In the genomic region with DNA sequence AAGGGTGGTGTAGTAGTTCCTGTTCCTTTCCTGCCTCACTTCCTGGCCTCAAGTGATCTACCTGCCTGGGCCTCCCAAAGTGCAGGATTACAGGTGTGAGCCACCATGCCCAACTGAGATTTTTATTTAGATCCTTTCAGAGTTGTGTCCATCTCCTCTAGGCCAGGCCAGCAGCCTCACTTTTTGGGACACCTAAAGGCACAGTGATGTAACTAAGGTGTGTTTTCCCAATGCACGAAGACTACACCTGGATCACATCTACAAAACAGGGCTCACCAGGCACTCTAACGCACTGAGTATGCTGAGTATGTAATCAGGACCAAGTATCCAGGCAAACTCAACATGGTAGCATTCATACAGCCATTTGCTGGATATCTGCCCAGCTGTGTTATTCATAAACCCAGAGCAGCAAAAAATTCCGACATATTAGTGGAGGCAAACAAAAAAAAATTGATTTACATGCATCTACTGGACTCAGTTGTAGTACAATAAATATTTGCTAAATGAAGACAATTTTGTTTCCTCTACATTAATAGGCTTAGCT, we compare ENCODE assay signal across 9 cellular contexts. TPM values are rescaled to one million over a fixed set of nuclear protein-coding genes. Genes with fewer than 3 reads are reported as not detected.
DNase-seq lines count a peak whose midpoint lies in the region; ATAC-seq and TF ChIP-seq lines count a peak whose summit lies in the region.
"Had no signal": no experiment of that assay in that cellular context is flagged by ENCODE, and none has a peak within 500 bp of the region (broad histone marks: within the 10 kb centered on the region; RNA-seq: fewer than 3 reads in every experiment).

No MANE protein-coding gene starts in this region.

- H3K9me3 Mint-ChIP-seq in activated naive CD4-positive, alpha-beta T cell treated with anti-CD3 and anti-CD28 coated beads, Interleukin-2, amount 10 ng/mL, durations not matched to agents 7 days and 5 days: no peaks in the 10 kb centered on the region
- H3K9me3 Mint-ChIP-seq in activated naive CD8-positive, alpha-beta T cell treated with anti-CD3 and anti-CD28 coated beads, Interleukin-2, amount 50 U/mL, for 24 hours: no peaks in the 10 kb centered on the region

- peaks cover 47% of the 10 kb centered on the region for H3K36me3 Mint-ChIP-seq in activated naive CD4-positive, alpha-beta T cell treated with anti-CD3 and anti-CD28 coated beads, Interleukin-2, amount 10 ng/mL, durations not matched to agents 7 days and 5 days
- peaks cover 10% of the 10 kb centered on the region for H3K36me3 Mint-ChIP-seq in activated naive CD8-positive, alpha-beta T cell treated with anti-CD3 and anti-CD28 coated beads, Interleukin-2, amount 50 U/mL, for 24 hours (ENCODE audit: low read depth)

- H3K4me3 ChIP-seq in liver (ENCODE audit: low read depth in 1 of 3, low read length in 3 of 3) (peak overlapping the region in 2 of 3 donors; percentile 13 to 56), tibial nerve (no peak overlapping the region)

- TF ChIP-seq CTCF in liver (IDR thresholded peaks at IDR 0.05; ENCODE audit: low read depth, low read length, missing input control) (no peak), tibial nerve (IDR thresholded peaks at IDR 0.05) (no peak)

- 42% methylated on average over 3 of the region's 3 CpGs for WGBS in liver
- WGBS in tibial nerve, 2 donors: 57 to 62% methylated on average over 3 of the region's 3 CpGs

- H3K27ac ChIP-seq in liver (ENCODE audit: low read depth in 1 of 2, low read length in 2 of 2): peak overlapping the region; percentile 67 to 88
- H3K27ac ChIP-seq in tibial nerve: peak overlapping the region; percentile 41 to 86 (median 82)

- TF ChIP-seq POLR2A in tibial nerve (IDR thresholded peaks at IDR 0.05): no peak

- ATAC-seq in activated naive CD8-positive, alpha-beta T cell treated with anti-CD3 and anti-CD28 coated beads, Interleukin-2, amount 50 U/mL, for 24 hours: no peak
- ATAC-seq in GM18520 (IDR thresholded peaks at IDR 0.05; ENCODE audit: unreplicated experiment): no peak

- H3K4me1 Mint-ChIP-seq in activated naive CD4-positive, alpha-beta T cell treated with anti-CD3 and anti-CD28 coated beads, Interleukin-2, amount 10 ng/mL, durations not matched to agents 7 days and 5 days: peaks cover 84% of the 10 kb centered on the region
- H3K4me1 Mint-ChIP-seq in activated naive CD8-positive, alpha-beta T cell treated with anti-CD3 and anti-CD28 coated beads, Interleukin-2, amount 50 U/mL, for 24 hours: peaks cover 93% of the 10 kb centered on the region

- no peaks in the 10 kb centered on the region for H3K27me3 ChIP-seq in liver (ENCODE audit: control insufficient read depth in 4 of 4, insufficient read depth in 4 of 4, low read length in 3 of 4)
- no peaks in the 10 kb centered on the region for H3K27me3 ChIP-seq in tibial nerve

- H3K9ac ChIP-seq in liver (ENCODE audit: low read depth in 1 of 2, low read length in 2 of 2): peak overlapping the region in 1 of 2 donors; percentile 100

- H3K27me3 Mint-ChIP-seq in activated naive CD4-positive, alpha-beta T cell treated with anti-CD3 and anti-CD28 coated beads, Interleukin-2, amount 10 ng/mL, durations not matched to agents 7 days and 5 days: no peaks in the 10 kb centered on the region
- H3K27me3 Mint-ChIP-seq in activated naive CD8-positive, alpha-beta T cell treated with anti-CD3 and anti-CD28 coated beads, Interleukin-2, amount 50 U/mL, for 24 hours: no peaks in the 10 kb centered on the region

- H3K9me3 ChIP-seq in liver (ENCODE audit: control insufficient read depth in 4 of 4, low read length in 3 of 4): no peaks in the 10 kb centered on the region
- H3K9me3 ChIP-seq in tibial nerve: no peaks in the 10 kb centered on the region

- H3K4me3 Mint-ChIP-seq in activated naive CD4-positive, alpha-beta T cell treated with anti-CD3 and anti-CD28 coated beads, Interleukin-2, amount 10 ng/mL, durations not matched to agents 7 days and 5 days: peak overlapping the region; percentile 77
- H3K4me3 Mint-ChIP-seq in activated naive CD8-positive, alpha-beta T cell treated with anti-CD3 and anti-CD28 coated beads, Interleukin-2, amount 50 U/mL, for 24 hours: peak overlapping the region; percentile 71

- no peak for TF ChIP-seq RAD21 in liver (IDR thresholded peaks at IDR 0.05)

- peak overlapping the region; percentile 88 for H3K27ac Mint-ChIP-seq in activated naive CD4-positive, alpha-beta T cell treated with anti-CD3 and anti-CD28 coated beads, Interleukin-2, amount 10 ng/mL, durations not matched to agents 7 days and 5 days
- H3K27ac Mint-ChIP-seq in activated naive CD8-positive, alpha-beta T cell treated with anti-CD3 and anti-CD28 coated beads, Interleukin-2, amount 50 U/mL, for 24 hours: peak overlapping the region; percentile 95

- no peak for TF ChIP-seq EP300 in tibial nerve (IDR thresholded peaks at IDR 0.05)

- CTCF ChIA-PET in activated naive CD4-positive, alpha-beta T cell treated with anti-CD3 and anti-CD28 coated beads, Interleukin-2, amount 10 ng/mL, durations not matched to agents 7 days and 5 days (lab: Charles Lee): interaction anchor here (0.5 to 1.7 kb wide), 8 partner anchors 8 to 267 kb away, joined by 3 to 8 read pairs (median 4); no protein-coding TSS in a partner anchor

- H3K4me1 ChIP-seq in liver (ENCODE audit: control insufficient read depth in 4 of 4, insufficient read depth in 4 of 4, low read length in 3 of 4): peaks cover 7 to 60% (median 37%) of the 10 kb centered on the region in 4 donors
- peaks cover 0 to 77% (median 60%) of the 10 kb centered on the region in 4 donors for H3K4me1 ChIP-seq in tibial nerve

- H3K36me3 ChIP-seq in liver (ENCODE audit: control insufficient read depth in 4 of 4, insufficient read depth in 3 of 4, low read depth in 1 of 4, low read length in 3 of 4) (peaks cover 0 to 13% (median 0%) of the 10 kb centered on the region in 4 donors), tibial nerve (no peaks in the 10 kb centered on the region)

- DNase-seq in activated naive CD4-positive, alpha-beta T cell treated with anti-CD3 and anti-CD28 coated beads, Interleukin-2, amount 10 ng/mL, durations not matched to agents 7 days and 5 days: no peak
- no peak for DNase-seq in activated naive CD4-positive, alpha-beta T cell treated with anti-CD3 and anti-CD28 coated beads, Interleukin-2, amount 50 U/mL, for 16 hours
- DNase-seq in activated naive CD8-positive, alpha-beta T cell treated with anti-CD3 and anti-CD28 coated beads, Interleukin-2, amount 50 U/mL, for 24 hours: no peak
- DNase-seq in tibial nerve (ENCODE audit: low spot score in 2 of 2): no peak
- DNase-seq in DMS 273 (lab: John Stamatoyannopoulos, UW; ENCODE audit: unreplicated experiment): no peak
- no peak for DNase-seq in HUDEP-2 (lab: John Stamatoyannopoulos, UW; ENCODE audit: unreplicated experiment in 76 of 76)
- DNase-seq: stimulated activated CD4-positive, alpha-beta T cell treated with anti-CD3 and anti-CD28 coated beads, Interleukin-12 subunit alpha, Interleukin-12 subunit beta, amount 100 ng/mL, for 4 hours had no signal

TF ChIP-seq in liver, 16 proteins besides CTCF, POLR2A, EP300 and RAD21:
- no peak for TF ChIP-seq RXRA (IDR thresholded peaks at IDR 0.05)
- TF ChIP-seq, protein P1, sequence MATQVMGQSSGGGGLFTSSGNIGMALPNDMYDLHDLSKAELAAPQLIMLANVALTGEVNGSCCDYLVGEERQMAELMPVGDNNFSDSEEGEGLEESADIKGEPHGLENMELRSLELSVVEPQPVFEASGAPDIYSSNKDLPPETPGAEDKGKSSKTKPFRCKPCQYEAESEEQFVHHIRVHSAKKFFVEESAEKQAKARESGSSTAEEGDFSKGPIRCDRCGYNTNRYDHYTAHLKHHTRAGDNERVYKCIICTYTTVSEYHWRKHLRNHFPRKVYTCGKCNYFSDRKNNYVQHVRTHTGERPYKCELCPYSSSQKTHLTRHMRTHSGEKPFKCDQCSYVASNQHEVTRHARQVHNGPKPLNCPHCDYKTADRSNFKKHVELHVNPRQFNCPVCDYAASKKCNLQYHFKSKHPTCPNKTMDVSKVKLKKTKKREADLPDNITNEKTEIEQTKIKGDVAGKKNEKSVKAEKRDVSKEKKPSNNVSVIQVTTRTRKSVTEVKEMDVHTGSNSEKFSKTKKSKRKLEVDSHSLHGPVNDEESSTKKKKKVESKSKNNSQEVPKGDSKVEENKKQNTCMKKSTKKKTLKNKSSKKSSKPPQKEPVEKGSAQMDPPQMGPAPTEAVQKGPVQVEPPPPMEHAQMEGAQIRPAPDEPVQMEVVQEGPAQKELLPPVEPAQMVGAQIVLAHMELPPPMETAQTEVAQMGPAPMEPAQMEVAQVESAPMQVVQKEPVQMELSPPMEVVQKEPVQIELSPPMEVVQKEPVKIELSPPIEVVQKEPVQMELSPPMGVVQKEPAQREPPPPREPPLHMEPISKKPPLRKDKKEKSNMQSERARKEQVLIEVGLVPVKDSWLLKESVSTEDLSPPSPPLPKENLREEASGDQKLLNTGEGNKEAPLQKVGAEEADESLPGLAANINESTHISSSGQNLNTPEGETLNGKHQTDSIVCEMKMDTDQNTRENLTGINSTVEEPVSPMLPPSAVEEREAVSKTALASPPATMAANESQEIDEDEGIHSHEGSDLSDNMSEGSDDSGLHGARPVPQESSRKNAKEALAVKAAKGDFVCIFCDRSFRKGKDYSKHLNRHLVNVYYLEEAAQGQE (IDR thresholded peaks at IDR 0.05): no peak
- TF ChIP-seq TAF1 (conservative IDR thresholded peaks at IDR 0.05): no peak
- peak; percentile 70 for TF ChIP-seq YY1 (IDR thresholded peaks at IDR 0.05)
- TF ChIP-seq ATF3 (IDR thresholded peaks at IDR 0.05): no peak
- peak in 1 of 2 donors; percentile 3 for TF ChIP-seq HNF4A (conservative IDR thresholded peaks at IDR 0.05)
- TF ChIP-seq JUND (IDR thresholded peaks at IDR 0.05): no peak
- TF ChIP-seq EGR1 (IDR thresholded peaks at IDR 0.05; ENCODE audit: low read depth in 2 of 2): no peak

RNA-seq across cellular contexts. Expression of gene LPIN2, which starts 33.8 kb away (rescaled TPM):
- total RNA-seq in liver (100 to 1,000 TPM; 142 to 284 TPM), tibial nerve (10 to 100 TPM; 22.7 to 29.3 (median 25.8) TPM)
- 10 to 100 TPM; 58.6 to 63.3 TPM for polyA plus RNA-seq in liver

Comparison
In these comparisons a context has a peak if more than half of its experiments do, and no peak if none do; other contexts are left out.
1. H3K4me3 ChIP-seq: peak in liver (2 of 3); none in tibial nerve (0 of 4).
2. RNA of gene LPIN2, which starts 33.8 kb away (total RNA-seq): 142 to 284 TPM in liver; 22.7 to 29.3 TPM in tibial nerve; every median in the first group is over 4 times any median in the second.